ENCODE assay signal across 1 cellular context in genomic region chr11:36421546-36422155, GRCh38.
TF ChIP-seq lines count a peak whose summit lies in the region.

No MANE protein-coding gene starts in this region.

TF ChIP-seq in GM23338, 12 proteins besides CTCF, POLR2A, EP300 and RAD21 (continued from another document):
- TF ChIP-seq ZNF462 (CRISPR knock-in tag; IDR thresholded peaks at IDR 0.05) (no peak), STAT1 (IDR thresholded peaks at IDR 0.05; ENCODE audit: unreplicated experiment) (no peak), EZH2phosphoT487 (IDR thresholded peaks at IDR 0.05; ENCODE audit: unreplicated experiment) (no peak), NANOG (IDR thresholded peaks at IDR 0.05; ENCODE audit: borderline replicate concordance) (no peak), ZNF331 (CRISPR knock-in tag; IDR thresholded peaks at IDR 0.05; ENCODE audit: low read depth) (no peak), JUNB (IDR thresholded peaks at IDR 0.05; ENCODE audit: unreplicated experiment) (no peak), CREB1 (CRISPR knock-in tag; IDR thresholded peaks at IDR 0.05; ENCODE audit: low read depth) (no peak)
- TF ChIP-seq, protein P1, sequence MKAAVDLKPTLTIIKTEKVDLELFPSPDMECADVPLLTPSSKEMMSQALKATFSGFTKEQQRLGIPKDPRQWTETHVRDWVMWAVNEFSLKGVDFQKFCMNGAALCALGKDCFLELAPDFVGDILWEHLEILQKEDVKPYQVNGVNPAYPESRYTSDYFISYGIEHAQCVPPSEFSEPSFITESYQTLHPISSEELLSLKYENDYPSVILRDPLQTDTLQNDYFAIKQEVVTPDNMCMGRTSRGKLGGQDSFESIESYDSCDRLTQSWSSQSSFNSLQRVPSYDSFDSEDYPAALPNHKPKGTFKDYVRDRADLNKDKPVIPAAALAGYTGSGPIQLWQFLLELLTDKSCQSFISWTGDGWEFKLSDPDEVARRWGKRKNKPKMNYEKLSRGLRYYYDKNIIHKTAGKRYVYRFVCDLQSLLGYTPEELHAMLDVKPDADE (IDR thresholded peaks at IDR 0.05): no peak
